ENCODE assay signal across 30 cellular contexts in the genomic region with DNA sequence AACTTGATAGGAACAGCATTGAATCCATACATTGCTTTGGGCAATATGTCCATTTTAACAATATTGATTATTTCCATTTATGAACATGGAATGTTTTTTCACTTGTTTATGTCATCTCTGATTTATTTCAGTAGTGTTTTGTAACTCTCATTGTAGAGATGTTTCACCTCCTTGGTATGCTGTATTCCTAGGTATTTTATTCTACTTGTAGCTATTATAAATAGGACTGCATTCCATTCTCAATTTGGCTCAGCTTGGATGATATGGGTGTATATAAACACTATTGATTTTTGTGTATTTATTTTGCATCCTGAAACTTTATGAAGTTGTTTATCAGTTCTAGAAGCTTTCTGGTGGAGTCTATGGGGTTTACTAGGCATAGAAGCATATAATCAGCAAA.
"Had no signal": no experiment of that assay in that cellular context is flagged by ENCODE, and none has a peak within 500 bp of the region (broad histone marks: within the 10 kb centered on the region; RNA-seq: fewer than 3 reads in every experiment).

No MANE protein-coding gene starts in this region.

- H3K4me1 ChIP-seq: gastroesophageal sphincter, heart left ventricle, left lung, neural progenitor cell, parathyroid adenoma, prostate gland, right atrium auricular region, testis, tibial artery, upper lobe of left lung, vagina had no signal

- H3K36me3 ChIP-seq: gastroesophageal sphincter, heart left ventricle, left lung, neural progenitor cell, prostate gland, right atrium auricular region, tibial artery, upper lobe of left lung, vagina had no signal

- H3K27ac ChIP-seq: coronary artery, gastroesophageal sphincter, heart left ventricle, left lung, neural progenitor cell, parathyroid adenoma, prostate gland, right atrium auricular region, testis, tibial artery, upper lobe of left lung, vagina had no signal

- FAIRE-seq: islet of Langerhans had no signal

- DNase-seq: dermis blood vessel endothelial cell; effector memory CD4-positive, alpha-beta T cell; foreskin fibroblast; heart left ventricle; hippocampal formation; left cardiac atrium; left lung; mesendoderm; midbrain; naive thymus-derived CD4-positive, alpha-beta T cell; stimulated activated CD4-positive, alpha-beta T cell treated with anti-CD3 and anti-CD28 coated beads, Interleukin-12 subunit alpha, Interleukin-12 subunit beta, amount 100 ng/mL, for 4 hours; stimulated activated CD4-positive, alpha-beta T cell treated with anti-CD3 and anti-CD28 coated beads, Interleukin-2, amount 100 ng/mL, for 24 hours; stimulated activated CD4-positive, alpha-beta T cell treated with anti-CD3 and anti-CD28 coated beads, Interleukin-4, amount 100 ng/mL, for 24 hours; stimulated activated naive CD4-positive, alpha-beta T cell treated with Interleukin-2 at 50 U/mL for 16 hours; substantia nigra; testis; tibial artery; upper lobe of left lung had no signal

- H3K9me3 ChIP-seq: gastroesophageal sphincter, left lung, prostate gland, testis, tibial artery, upper lobe of left lung, vagina had no signal

- H3K4me3 ChIP-seq: coronary artery, gastroesophageal sphincter, heart left ventricle, left lung, neural progenitor cell, prostate gland, right atrium auricular region, smooth muscle cell, testis, tibial artery, upper lobe of left lung, vagina had no signal

- H3K27me3 ChIP-seq: gastroesophageal sphincter, heart left ventricle, left lung, neural progenitor cell, right atrium auricular region, testis, tibial artery, upper lobe of left lung, vagina had no signal

- ATAC-seq: esophagus mucosa; gastroesophageal sphincter; heart left ventricle; left cardiac atrium; left lung; naive thymus-derived CD4-positive, alpha-beta T cell; sciatic nerve; stimulated activated effector memory CD8-positive, alpha-beta T cell treated with anti-CD3 and anti-CD28 coated beads, Interleukin-12 subunit alpha, Interleukin-12 subunit beta, amount 100 ng/mL, for 72 hours had no signal
